In genomic region chr20:36847009-36847709, GRCh38 we compare ENCODE assay signal across 9 cellular contexts. TPM values are rescaled to one million over a fixed set of nuclear protein-coding genes. Genes with fewer than 3 reads are reported as not detected.
DNase-seq lines count a peak whose midpoint lies in the region; ATAC-seq, FAIRE-seq and TF ChIP-seq lines count a peak whose summit lies in the region.
"Had no signal": no experiment of that assay in that cellular context is flagged by ENCODE, and none has a peak within 500 bp of the region (broad histone marks: within the 10 kb centered on the region; RNA-seq: fewer than 3 reads in every experiment).

No MANE protein-coding gene starts in this region.

- no peak overlapping the region for H3K27ac ChIP-seq in endothelial cell of umbilical vein (ENCODE audit: insufficient read depth, low read depth, low read length)

- H3K27ac Mint-ChIP-seq in type B pancreatic cell = peak overlapping the region; percentile 95
- H3K27ac Mint-ChIP-seq in activated T-helper 1 cell treated with anti-CD3 and anti-CD28 coated beads, Interleukin-12 subunit alpha, Interleukin-12 subunit beta, Interleukin-2, Interleukin-4 antibody, amounts not matched to agents 30 ng/mL and 10 ng/mL and 1 ng/mL, durations not matched to agents 14 hours and 24 hours and 36 hours = no peak overlapping the region

- dilution Hi-C loops in endothelial cell of umbilical vein (cut with MboI; ENCODE audit: extremely low pct_ligation_motif_present, low sequenced_read_pairs) = no loop called here

- CTCF ChIA-PET in endothelial cell of umbilical vein (lab: Charles Lee) = interaction anchor here (1.0 to 5.9 kb wide), 6 partner anchors 11 to 74 kb away, joined by 3 to 31 read pairs (median 12); a partner anchor contains a TSS

- peaks cover 15% of the 10 kb centered on the region for H3K4me1 ChIP-seq in endothelial cell of umbilical vein (ENCODE audit: control insufficient read depth, extremely low read depth, insufficient read depth, low read length)

- TF ChIP-seq POLR2A in endothelial cell of umbilical vein (IDR thresholded peaks at IDR 0.05; ENCODE audit: low read depth, low read length) = no peak

- H4K20me1 ChIP-seq in endothelial cell of umbilical vein (replicated peaks; ENCODE audit: control insufficient read depth, extremely low read depth, insufficient read depth, low read length) = no peaks in the 10 kb centered on the region

- H3K9me3 Mint-ChIP-seq in type B pancreatic cell = peaks cover 5% of the 10 kb centered on the region
- H3K9me3 Mint-ChIP-seq in activated T-cell treated with anti-CD3 and anti-CD28 coated beads, Interleukin-2, amount 50 U/mL, for 4 hours = no peaks in the 10 kb centered on the region
- H3K9me3 Mint-ChIP-seq in activated T-helper 1 cell treated with anti-CD3 and anti-CD28 coated beads, Interleukin-12 subunit alpha, Interleukin-12 subunit beta, Interleukin-2, Interleukin-4 antibody, amounts not matched to agents 30 ng/mL and 10 ng/mL and 1 ng/mL, durations not matched to agents 14 hours and 24 hours and 36 hours = peaks cover 4% of the 10 kb centered on the region

- H3K79me2 ChIP-seq in endothelial cell of umbilical vein (ENCODE audit: control insufficient read depth, insufficient read depth, low read length) = peaks cover 58% of the 10 kb centered on the region

- no peak for ATAC-seq in activated T-cell treated with anti-CD3 and anti-CD28 coated beads, Interleukin-2, amount 50 U/mL, for 4 hours

- no peaks in the 10 kb centered on the region for H3K27me3 ChIP-seq in endothelial cell of umbilical vein (ENCODE audit: control insufficient read depth in 2 of 2, insufficient read depth in 2 of 2, low read length in 2 of 2)

- POLR2A ChIA-PET in endothelial cell of umbilical vein (lab: Charles Lee) = no interaction called here

- H3K4me2 ChIP-seq in endothelial cell of umbilical vein (ENCODE audit: insufficient read depth, low read length) = no peak overlapping the region

- H3K4me1 Mint-ChIP-seq in type B pancreatic cell (ENCODE audit: unreplicated experiment) = peaks cover 19% of the 10 kb centered on the region
- peaks cover 11% of the 10 kb centered on the region for H3K4me1 Mint-ChIP-seq in activated T-cell treated with anti-CD3 and anti-CD28 coated beads, Interleukin-2, amount 50 U/mL, for 4 hours (ENCODE audit: low read depth)
- peaks cover 10% of the 10 kb centered on the region for H3K4me1 Mint-ChIP-seq in activated T-helper 1 cell treated with anti-CD3 and anti-CD28 coated beads, Interleukin-12 subunit alpha, Interleukin-12 subunit beta, Interleukin-2, Interleukin-4 antibody, amounts not matched to agents 30 ng/mL and 10 ng/mL and 1 ng/mL, durations not matched to agents 14 hours and 24 hours and 36 hours (ENCODE audit: low read depth)

- H3K27me3 Mint-ChIP-seq in type B pancreatic cell = no peaks in the 10 kb centered on the region
- no peaks in the 10 kb centered on the region for H3K27me3 Mint-ChIP-seq in activated T-cell treated with anti-CD3 and anti-CD28 coated beads, Interleukin-2, amount 50 U/mL, for 4 hours (ENCODE audit: low read depth)
- peaks cover 4% of the 10 kb centered on the region for H3K27me3 Mint-ChIP-seq in activated T-helper 1 cell treated with anti-CD3 and anti-CD28 coated beads, Interleukin-12 subunit alpha, Interleukin-12 subunit beta, Interleukin-2, Interleukin-4 antibody, amounts not matched to agents 30 ng/mL and 10 ng/mL and 1 ng/mL, durations not matched to agents 14 hours and 24 hours and 36 hours (ENCODE audit: insufficient read depth)

- H3K9ac ChIP-seq in endothelial cell of umbilical vein (replicated peaks; ENCODE audit: extremely low read depth, insufficient read depth, low read length) = no peak overlapping the region

- no peaks in the 10 kb centered on the region for H3K9me1 ChIP-seq in endothelial cell of umbilical vein (replicated peaks; ENCODE audit: control insufficient read depth, extremely low read depth, insufficient read depth, low read length)

- BruUV-seq in endothelial cell of umbilical vein (replicated peaks; lab: Mats Ljungman, UMichigan) = no TSS peak

- DNase-seq in NCI-H82 (lab: John Stamatoyannopoulos, UW) = peak; percentile 99
- no peak for DNase-seq in endothelial cell of umbilical vein (ENCODE audit: low read depth, low spot score)
- DNase-seq in midbrain (lab: John Stamatoyannopoulos, UW) = peak; percentile 75
- no peak for DNase-seq in type B pancreatic cell (ENCODE audit: extremely low spot score, unreplicated experiment)
- DNase-seq in activated T-cell treated with anti-CD3 and anti-CD28 coated beads, Interleukin-2, amount 50 U/mL, for 4 hours = no peak
- no peak for DNase-seq in activated T-helper 1 cell treated with anti-CD3 and anti-CD28 coated beads, Interleukin-12 subunit alpha, Interleukin-12 subunit beta, Interleukin-2, Interleukin-4 antibody, amounts not matched to agents 30 ng/mL and 10 ng/mL and 1 ng/mL, durations not matched to agents 14 hours and 24 hours and 36 hours (ENCODE audit: low spot score)
- no peak for DNase-seq in NCI-H2107 treated with DMSO at 0.1 percent for 48 hours (lab: John Stamatoyannopoulos, UW; ENCODE audit: unreplicated experiment)
- DNase-seq in GM19239 (ENCODE audit: insufficient read length, low spot score) = no peak
- DNase-seq: SIG-M5 had no signal

- H3K4me3 Mint-ChIP-seq in type B pancreatic cell = peak overlapping the region; percentile 18
- H3K4me3 Mint-ChIP-seq in activated T-cell treated with anti-CD3 and anti-CD28 coated beads, Interleukin-2, amount 50 U/mL, for 4 hours = no peak overlapping the region
- H3K4me3 Mint-ChIP-seq in activated T-helper 1 cell treated with anti-CD3 and anti-CD28 coated beads, Interleukin-12 subunit alpha, Interleukin-12 subunit beta, Interleukin-2, Interleukin-4 antibody, amounts not matched to agents 30 ng/mL and 10 ng/mL and 1 ng/mL, durations not matched to agents 14 hours and 24 hours and 36 hours = no peak overlapping the region

- intact Hi-C loops in endothelial cell of umbilical vein (cut with micrococcal nuclease) = no loop called here
- intact Hi-C loops in activated T-helper 1 cell treated with anti-CD3 and anti-CD28 coated beads, Interleukin-12 subunit alpha, Interleukin-12 subunit beta, Interleukin-2, Interleukin-4 antibody, amounts not matched to agents 30 ng/mL and 10 ng/mL and 1 ng/mL, durations not matched to agents 14 hours and 24 hours and 36 hours (cut with micrococcal nuclease) = no loop called here

- no peaks in the 10 kb centered on the region for H3K9me3 ChIP-seq in endothelial cell of umbilical vein (replicated peaks; ENCODE audit: control insufficient read depth, insufficient read depth, low read length)

- H3K36me3 Mint-ChIP-seq in type B pancreatic cell = peaks cover 17% of the 10 kb centered on the region
- H3K36me3 Mint-ChIP-seq in activated T-cell treated with anti-CD3 and anti-CD28 coated beads, Interleukin-2, amount 50 U/mL, for 4 hours (ENCODE audit: insufficient read depth) = no peaks in the 10 kb centered on the region
- no peaks in the 10 kb centered on the region for H3K36me3 Mint-ChIP-seq in activated T-helper 1 cell treated with anti-CD3 and anti-CD28 coated beads, Interleukin-12 subunit alpha, Interleukin-12 subunit beta, Interleukin-2, Interleukin-4 antibody, amounts not matched to agents 30 ng/mL and 10 ng/mL and 1 ng/mL, durations not matched to agents 14 hours and 24 hours and 36 hours (ENCODE audit: low read depth)

- FAIRE-seq in endothelial cell of umbilical vein (lab: Jason Lieb, UNC) (no peak), GM19239 (lab: Jason Lieb, UNC) (no peak)

- no peak overlapping the region for H3K4me3 ChIP-seq in endothelial cell of umbilical vein (replicated peaks in 1 of 3; ENCODE audit: insufficient read depth in 1 of 3, low read depth in 1 of 3, low read length in 3 of 3)

- no peaks in the 10 kb centered on the region for H3K36me3 ChIP-seq in endothelial cell of umbilical vein (ENCODE audit: control insufficient read depth in 2 of 2, extremely low read depth in 1 of 2, insufficient read depth in 2 of 2, low read length in 2 of 2)

- H2AFZ ChIP-seq in endothelial cell of umbilical vein (ENCODE audit: low read depth, low read length) = no peak overlapping the region

- TF ChIP-seq CTCF in endothelial cell of umbilical vein (IDR thresholded peaks at IDR 0.05; ENCODE audit: extremely low read depth in 1 of 2, insufficient read depth in 1 of 2, low read depth in 1 of 2, low read length in 2 of 2) = no peak
- no peak for TF ChIP-seq CTCF in type B pancreatic cell (conservative IDR thresholded peaks at IDR 0.05)

TF ChIP-seq in endothelial cell of umbilical vein, 7 proteins besides CTCF, POLR2A, EP300 and RAD21:
- TF ChIP-seq JUN (IDR thresholded peaks at IDR 0.05; ENCODE audit: borderline replicate concordance, insufficient read depth, insufficient read length, low read depth) (no peak), MAX (IDR thresholded peaks at IDR 0.05; ENCODE audit: insufficient read depth, insufficient read length) (peak; percentile 11)

RNA-seq across cellular contexts. Expression of gene TLDC2, which starts 28.8 kb away (rescaled TPM):
- not detected in 2 replicates for total RNA-seq in endothelial cell of umbilical vein
- not detected in 2 replicates for polyA plus RNA-seq in endothelial cell of umbilical vein
- polyA plus RNA-seq in endothelial cell of umbilical vein (2011; cell fraction: cytosol; rRNA removed) = not detected in 2 replicates
- not detected in 2 replicates for polyA plus RNA-seq in endothelial cell of umbilical vein (2011; cell fraction: nucleus; rRNA removed)
- 0.19 and 0.23 TPM in 2 replicates for polyA plus RNA-seq in endothelial cell of umbilical vein (2012)
- not detected in 2 replicates for polyA minus RNA-seq in endothelial cell of umbilical vein
- not detected for polyA minus RNA-seq in endothelial cell of umbilical vein (2011; cell fraction: cytosol; rRNA and poly(A)+ RNA removed)
- not detected in 2 replicates for polyA minus RNA-seq in endothelial cell of umbilical vein (2011; cell fraction: nucleus; rRNA and poly(A)+ RNA removed)
- 0.75 and 0.93 TPM in 2 replicates for total RNA-seq in type B pancreatic cell (ENCODE audit: low replicate concordance)
- total RNA-seq in activated T-cell treated with anti-CD3 and anti-CD28 coated beads, Interleukin-2, amount 50 U/mL, for 4 hours = not detected
- not detected in 2 replicates for total RNA-seq in activated T-helper 1 cell treated with anti-CD3 and anti-CD28 coated beads, Interleukin-12 subunit alpha, Interleukin-12 subunit beta, Interleukin-2, Interleukin-4 antibody, amounts not matched to agents 30 ng/mL and 10 ng/mL and 1 ng/mL, durations not matched to agents 14 hours and 24 hours and 36 hours

Comparison
In these comparisons a context has a peak if more than half of its experiments do, and no peak if none do; other contexts are left out.
1. DNase-seq: peak in NCI-H82 (single experiment) and midbrain (single experiment); none in endothelial cell of umbilical vein (single experiment), type B pancreatic cell (single experiment), activated T-cell treated with anti-CD3 and anti-CD28 coated beads, Interleukin-2, amount 50 U/mL, for 4 hours (single experiment), activated T-helper 1 cell treated with anti-CD3 and anti-CD28 coated beads, Interleukin-12 subunit alpha, Interleukin-12 subunit beta, Interleukin-2, Interleukin-4 antibody, amounts not matched to agents 30 ng/mL and 10 ng/mL and 1 ng/mL, durations not matched to agents 14 hours and 24 hours and 36 hours (single experiment), NCI-H2107 treated with DMSO at 0.1 percent for 48 hours (single experiment) and GM19239 (single experiment).